Comparison of ENCODE assay signal across 2 cellular contexts in the genomic region with DNA sequence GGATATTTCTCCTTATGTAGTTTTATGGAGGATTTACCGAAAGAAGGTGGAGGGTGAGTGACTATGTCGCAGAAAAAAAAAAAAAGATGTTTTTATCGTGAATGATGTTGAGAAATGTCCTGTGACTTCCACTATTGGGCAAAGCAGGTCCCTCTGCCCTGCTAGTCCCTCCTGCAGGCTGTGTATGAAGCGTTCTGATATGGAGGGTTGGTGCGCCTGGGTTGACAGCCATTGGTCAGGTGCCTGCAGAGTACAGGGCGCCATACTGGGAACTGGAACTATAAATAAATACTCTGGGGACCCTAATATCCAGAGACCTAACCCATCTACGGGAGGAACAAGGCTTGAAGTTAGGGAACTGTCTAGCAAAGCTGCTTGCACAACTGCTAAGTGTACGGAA.
TF ChIP-seq lines count a peak whose summit lies in the region.

No MANE protein-coding gene starts in this region.

TF ChIP-seq in SK-N-SH, 30 proteins besides CTCF, POLR2A, EP300 and RAD21:
- TF ChIP-seq, protein P1, sequence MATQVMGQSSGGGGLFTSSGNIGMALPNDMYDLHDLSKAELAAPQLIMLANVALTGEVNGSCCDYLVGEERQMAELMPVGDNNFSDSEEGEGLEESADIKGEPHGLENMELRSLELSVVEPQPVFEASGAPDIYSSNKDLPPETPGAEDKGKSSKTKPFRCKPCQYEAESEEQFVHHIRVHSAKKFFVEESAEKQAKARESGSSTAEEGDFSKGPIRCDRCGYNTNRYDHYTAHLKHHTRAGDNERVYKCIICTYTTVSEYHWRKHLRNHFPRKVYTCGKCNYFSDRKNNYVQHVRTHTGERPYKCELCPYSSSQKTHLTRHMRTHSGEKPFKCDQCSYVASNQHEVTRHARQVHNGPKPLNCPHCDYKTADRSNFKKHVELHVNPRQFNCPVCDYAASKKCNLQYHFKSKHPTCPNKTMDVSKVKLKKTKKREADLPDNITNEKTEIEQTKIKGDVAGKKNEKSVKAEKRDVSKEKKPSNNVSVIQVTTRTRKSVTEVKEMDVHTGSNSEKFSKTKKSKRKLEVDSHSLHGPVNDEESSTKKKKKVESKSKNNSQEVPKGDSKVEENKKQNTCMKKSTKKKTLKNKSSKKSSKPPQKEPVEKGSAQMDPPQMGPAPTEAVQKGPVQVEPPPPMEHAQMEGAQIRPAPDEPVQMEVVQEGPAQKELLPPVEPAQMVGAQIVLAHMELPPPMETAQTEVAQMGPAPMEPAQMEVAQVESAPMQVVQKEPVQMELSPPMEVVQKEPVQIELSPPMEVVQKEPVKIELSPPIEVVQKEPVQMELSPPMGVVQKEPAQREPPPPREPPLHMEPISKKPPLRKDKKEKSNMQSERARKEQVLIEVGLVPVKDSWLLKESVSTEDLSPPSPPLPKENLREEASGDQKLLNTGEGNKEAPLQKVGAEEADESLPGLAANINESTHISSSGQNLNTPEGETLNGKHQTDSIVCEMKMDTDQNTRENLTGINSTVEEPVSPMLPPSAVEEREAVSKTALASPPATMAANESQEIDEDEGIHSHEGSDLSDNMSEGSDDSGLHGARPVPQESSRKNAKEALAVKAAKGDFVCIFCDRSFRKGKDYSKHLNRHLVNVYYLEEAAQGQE (IDR thresholded peaks at IDR 0.05; ENCODE audit: low read depth, low read length) = no peak
- TF ChIP-seq MEF2A (IDR thresholded peaks at IDR 0.05; ENCODE audit: borderline replicate concordance, low read depth) = no peak

TF ChIP-seq in SK-N-SH treated with all-trans-retinoic acid at 6 μM for 48 hours, 23 proteins besides CTCF, POLR2A, EP300 and RAD21 (continued from another document):
- TF ChIP-seq ZNF565 (CRISPR knock-in tag; conservative IDR thresholded peaks at IDR 0.05; ENCODE audit: low read depth) = no peak
- no peak for TF ChIP-seq ZNF70 (CRISPR knock-in tag; IDR thresholded peaks at IDR 0.05)
- TF ChIP-seq ZC3H10 (CRISPR knock-in tag; IDR thresholded peaks at IDR 0.05) = no peak
- no peak for TF ChIP-seq GLIS3 (CRISPR knock-in tag; IDR thresholded peaks at IDR 0.05)
- TF ChIP-seq, protein P2, sequence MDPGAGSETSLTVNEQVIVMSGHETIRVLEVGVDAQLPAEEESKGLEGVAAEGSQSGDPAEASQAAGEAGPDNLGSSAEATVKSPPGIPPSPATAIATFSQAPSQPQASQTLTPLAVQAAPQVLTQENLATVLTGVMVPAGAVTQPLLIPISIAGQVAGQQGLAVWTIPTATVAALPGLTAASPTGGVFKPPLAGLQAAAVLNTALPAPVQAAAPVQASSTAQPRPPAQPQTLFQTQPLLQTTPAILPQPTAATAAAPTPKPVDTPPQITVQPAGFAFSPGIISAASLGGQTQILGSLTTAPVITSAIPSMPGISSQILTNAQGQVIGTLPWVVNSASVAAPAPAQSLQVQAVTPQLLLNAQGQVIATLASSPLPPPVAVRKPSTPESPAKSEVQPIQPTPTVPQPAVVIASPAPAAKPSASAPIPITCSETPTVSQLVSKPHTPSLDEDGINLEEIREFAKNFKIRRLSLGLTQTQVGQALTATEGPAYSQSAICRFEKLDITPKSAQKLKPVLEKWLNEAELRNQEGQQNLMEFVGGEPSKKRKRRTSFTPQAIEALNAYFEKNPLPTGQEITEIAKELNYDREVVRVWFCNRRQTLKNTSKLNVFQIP (CRISPR knock-in tag; IDR thresholded peaks at IDR 0.05; ENCODE audit: borderline replicate concordance, low read depth) = no peak
- no peak for TF ChIP-seq OSR1 (CRISPR knock-in tag; IDR thresholded peaks at IDR 0.05)
- TF ChIP-seq PPARA (CRISPR knock-in tag; IDR thresholded peaks at IDR 0.05; ENCODE audit: borderline replicate concordance) = no peak
- no peak for TF ChIP-seq ZNF8 (CRISPR knock-in tag; IDR thresholded peaks at IDR 0.05)
- TF ChIP-seq TCF4 (CRISPR knock-in tag; IDR thresholded peaks at IDR 0.05; ENCODE audit: borderline replicate concordance) = no peak
- no peak for TF ChIP-seq ESRRG (CRISPR knock-in tag; IDR thresholded peaks at IDR 0.05)
- TF ChIP-seq BACH2 (CRISPR knock-in tag; IDR thresholded peaks at IDR 0.05; ENCODE audit: borderline replicate concordance) = no peak
- TF ChIP-seq SNAI2 (CRISPR knock-in tag; IDR thresholded peaks at IDR 0.05) = no peak
- no peak for TF ChIP-seq RARB (CRISPR knock-in tag; IDR thresholded peaks at IDR 0.05)
TF ChIP-seq in SK-N-SH treated with all-trans-retinoic acid at 6 μM for 48 hours: peak in this region for 0.
